ENCODE assay signal across 15 cellular contexts in genomic region chr17:78999056-78999768, GRCh38. TPM values are rescaled to one million over a fixed set of nuclear protein-coding genes. Genes with fewer than 3 reads are reported as not detected.
A peak's percentile ranks its signal among the peaks of the same experiment; 100 is the strongest.
DNase-seq lines count a peak whose midpoint lies in the region; ATAC-seq, FAIRE-seq and TF ChIP-seq lines count a peak whose summit lies in the region.
"Had no signal": no experiment of that assay in that cellular context is flagged by ENCODE, and none has a peak within 500 bp of the region (broad histone marks: within the 10 kb centered on the region; RNA-seq: fewer than 3 reads in every experiment).

No MANE protein-coding gene starts in this region.

- POLR2A ChIA-PET in HepG2 (lab: Yijun Ruan, JAX): no interaction called here

- no peak for TF ChIP-seq RAD21 in HepG2 (CRISPR knock-in tag; IDR thresholded peaks at IDR 0.05)

- H3K36me3 ChIP-seq in ascending aorta: peaks cover 28 to 38% of the 10 kb centered on the region in 2 donors
- H3K36me3 ChIP-seq in HepG2 (replicated peaks in 1 of 2; ENCODE audit: control insufficient read depth in 1 of 2, insufficient read depth in 2 of 2, low read length in 2 of 2): peaks cover 25 to 66% of the 10 kb centered on the region in 2 experiments

- 97% methylated on average over 16 of the region's 17 CpGs for WGBS in HepG2 (ENCODE audit: low lambda C conversion rate)

- no peaks in the 10 kb centered on the region for H3K9me3 Mint-ChIP-seq in stimulated activated memory B cell treated with anti-CD40 and anti-IgM and Interleukin-4, amounts not matched to agents 10 μg/mL and 1 μg/mL and 100 μg/mL, for 72 hours
- H3K9me3 Mint-ChIP-seq: activated naive CD8-positive, alpha-beta T cell treated with anti-CD3 and anti-CD28 coated beads, Interleukin-2, amount 50 U/mL, for 24 hours; central memory CD8-positive, alpha-beta T cell had no signal

- H3K9me3 ChIP-seq in ascending aorta (no peaks in the 10 kb centered on the region), HepG2 (ENCODE audit: low read length) (no peaks in the 10 kb centered on the region)

- TF ChIP-seq CTCF in ascending aorta (IDR thresholded peaks at IDR 0.05): no peak
- TF ChIP-seq CTCF in HepG2 (CRISPR knock-in tag; IDR thresholded peaks at IDR 0.05): no peak

- DNase-seq in HT-29 (ENCODE audit: low spot score) (peak; percentile 14), ascending aorta (ENCODE audit: low spot score in 2 of 2) (peak in 1 of 2 donors; percentile 49), HepG2 (ENCODE audit: low spot score) (no peak), substantia nigra (lab: John Stamatoyannopoulos, UW) (no peak), NCI-H226 (no peak)
- DNase-seq: activated naive CD8-positive, alpha-beta T cell treated with anti-CD3 and anti-CD28 coated beads, Interleukin-2, amount 50 U/mL, for 24 hours; DMS79; erythroblast; midbrain; NCI-H510A; stimulated activated CD4-positive, alpha-beta T cell treated with anti-CD3 and anti-CD28 coated beads, Interleukin-15, amount 100 ng/mL, for 24 hours had no signal

- no peak for TF ChIP-seq EP300 in HepG2 (IDR thresholded peaks at IDR 0.05; ENCODE audit: low read depth in 2 of 2, low read length in 2 of 2)
- TF ChIP-seq EP300 in HepG2 (CRISPR knock-in tag; IDR thresholded peaks at IDR 0.05; ENCODE audit: borderline replicate concordance): no peak

- H3K27ac ChIP-seq in ascending aorta: peak overlapping the region; percentile 67 to 79
- no peak overlapping the region for H3K27ac ChIP-seq in HepG2 (ENCODE audit: extremely low read length, insufficient read depth, low read length)
- peak overlapping the region; percentile 45 for H3K27ac ChIP-seq in substantia nigra (ENCODE audit: low read depth, low read length, poor library complexity, severe bottlenecking)

- CTCF ChIA-PET in HepG2 (lab: Yijun Ruan, JAX; ENCODE audit: low intra/inter-chr PET ratio, low total read pairs): no interaction called here

- ATAC-seq in HepG2: no peak
- no peak for ATAC-seq in GM21381 (IDR thresholded peaks at IDR 0.05; ENCODE audit: unreplicated experiment)
- no peak for ATAC-seq in stimulated activated memory B cell treated with anti-CD40 and anti-IgM and Interleukin-4, amounts not matched to agents 10 μg/mL and 1 μg/mL and 100 μg/mL, for 72 hours
- ATAC-seq: activated naive CD8-positive, alpha-beta T cell treated with anti-CD3 and anti-CD28 coated beads, Interleukin-2, amount 50 U/mL, for 24 hours had no signal

- no peak for FAIRE-seq in HepG2 (lab: Jason Lieb, UNC)
- FAIRE-seq: TTC549 had no signal

- in situ Hi-C loops in HepG2 (cut with HindIII; ENCODE audit: extremely low pct_ligation_motif_present, low pct_unique_long_range_greater_than_20kb): no loop called here

- H3K27ac Mint-ChIP-seq in stimulated activated memory B cell treated with anti-CD40 and anti-IgM and Interleukin-4, amounts not matched to agents 10 μg/mL and 1 μg/mL and 100 μg/mL, for 72 hours: no peak overlapping the region
- H3K27ac Mint-ChIP-seq: activated naive CD8-positive, alpha-beta T cell treated with anti-CD3 and anti-CD28 coated beads, Interleukin-2, amount 50 U/mL, for 24 hours had no signal

- H3K27me3 ChIP-seq in ascending aorta (no peaks in the 10 kb centered on the region), HepG2 (ENCODE audit: control insufficient read depth in 1 of 2, insufficient read depth in 2 of 2, low read length in 2 of 2) (no peaks in the 10 kb centered on the region)

- no peak for TF ChIP-seq POLR2A in HepG2 (IDR thresholded peaks at IDR 0.05; ENCODE audit: insufficient read depth in 1 of 2, low read depth in 2 of 2, low read length in 2 of 2)

- peaks cover 24% of the 10 kb centered on the region for H3K4me1 Mint-ChIP-seq in stimulated activated memory B cell treated with anti-CD40 and anti-IgM and Interleukin-4, amounts not matched to agents 10 μg/mL and 1 μg/mL and 100 μg/mL, for 72 hours
- H3K4me1 Mint-ChIP-seq: activated naive CD8-positive, alpha-beta T cell treated with anti-CD3 and anti-CD28 coated beads, Interleukin-2, amount 50 U/mL, for 24 hours had no signal

- no peaks in the 10 kb centered on the region for H3K27me3 Mint-ChIP-seq in stimulated activated memory B cell treated with anti-CD40 and anti-IgM and Interleukin-4, amounts not matched to agents 10 μg/mL and 1 μg/mL and 100 μg/mL, for 72 hours
- H3K27me3 Mint-ChIP-seq: activated naive CD8-positive, alpha-beta T cell treated with anti-CD3 and anti-CD28 coated beads, Interleukin-2, amount 50 U/mL, for 24 hours; central memory CD8-positive, alpha-beta T cell had no signal

- H3K9ac ChIP-seq in HepG2 (ENCODE audit: insufficient read depth, low read depth, low read length): no peak overlapping the region

- no peaks in the 10 kb centered on the region; the same call in 1 of the 2 replicates for H4K20me1 ChIP-seq in HepG2 (ENCODE audit: insufficient read depth, low read length)

- H3K4me3 ChIP-seq in ascending aorta (no peak overlapping the region), HepG2 (replicated peaks in 1 of 3; ENCODE audit: insufficient read depth in 1 of 3, low read depth in 2 of 3, low read length in 3 of 3) (no peak overlapping the region)

- H3K4me3 Mint-ChIP-seq in stimulated activated memory B cell treated with anti-CD40 and anti-IgM and Interleukin-4, amounts not matched to agents 10 μg/mL and 1 μg/mL and 100 μg/mL, for 72 hours: no peak overlapping the region
- H3K4me3 Mint-ChIP-seq: activated naive CD8-positive, alpha-beta T cell treated with anti-CD3 and anti-CD28 coated beads, Interleukin-2, amount 50 U/mL, for 24 hours; central memory CD8-positive, alpha-beta T cell had no signal

- H3K79me2 ChIP-seq in HepG2 (ENCODE audit: insufficient read depth, low read length): peaks cover 28% of the 10 kb centered on the region

- H3K36me3 Mint-ChIP-seq in stimulated activated memory B cell treated with anti-CD40 and anti-IgM and Interleukin-4, amounts not matched to agents 10 μg/mL and 1 μg/mL and 100 μg/mL, for 72 hours: peaks cover 72% of the 10 kb centered on the region

- intact Hi-C loops in ascending aorta (cut with DNase I): no loop called here
- intact Hi-C loops in HepG2 (cut with micrococcal nuclease; ENCODE audit: unreplicated experiment): no loop called here

- peaks cover 0 to 24% of the 10 kb centered on the region in 2 donors for H3K4me1 ChIP-seq in ascending aorta
- peaks cover 14% of the 10 kb centered on the region for H3K4me1 ChIP-seq in HepG2 (ENCODE audit: insufficient read depth, low read length)

- no peak overlapping the region for H2AFZ ChIP-seq in HepG2 (ENCODE audit: low read length)

- H3K4me2 ChIP-seq in HepG2 (ENCODE audit: low read depth, low read length): no peak overlapping the region

- no TSS peak for BruUV-seq in HepG2 (replicated peaks; lab: Mats Ljungman, UMichigan)

RNA-seq across cellular contexts. Expression of gene CANT1, which starts 10.4 kb away (rescaled TPM):
- total RNA-seq in HT-29 (2014; rRNA removed; shearing (Covaris generic)): 89.2 and 96.4 TPM in 2 replicates
- total RNA-seq in ascending aorta: 67.2 TPM
- total RNA-seq in HepG2 (2016; rRNA removed; fragmentation: Illumina TruSeq; extraction: Trizol): 24.9 and 34.1 TPM in 2 replicates
- total RNA-seq in HepG2 (2016; cell fraction: cytosol; rRNA removed; fragmentation: Illumina TruSeq; extraction: Trizol; ENCODE audit: low read depth): 4.7 and 7.2 TPM in 2 replicates
- 22.7 and 35.6 TPM in 2 replicates for total RNA-seq in HepG2 (2016; cell fraction: insoluble cytoplasmic fraction; rRNA removed; fragmentation: Illumina TruSeq; extraction: Trizol)
- 18.3 and 22.7 TPM in 2 replicates for total RNA-seq in HepG2 (2016; cell fraction: membrane; rRNA removed; fragmentation: Illumina TruSeq; extraction: Trizol)
- total RNA-seq in HepG2 (2016; cell fraction: nucleus; rRNA removed; fragmentation: Illumina TruSeq; extraction: Trizol): 34.4 and 36.1 TPM in 2 replicates
- polyA plus RNA-seq in HepG2 (2011; rRNA removed): 42.1 and 42.6 TPM in 2 replicates
- polyA plus RNA-seq in HepG2 (2011; cell fraction: cytosol; rRNA removed): 32.0 and 42.2 TPM in 2 replicates
- polyA plus RNA-seq in HepG2 (2011; cell fraction: nucleus; rRNA removed): 39.8 and 43.1 TPM in 2 replicates
- polyA plus RNA-seq in HepG2 (2012): 25.0 and 32.7 TPM in 2 replicates
- 5.6 TPM in 2 replicates for polyA plus RNA-seq in HepG2 (2016; cell fraction: cytosol; fragmentation: Illumina TruSeq; extraction: Trizol; ENCODE audit: low read depth)
- polyA plus RNA-seq in HepG2 (2016; cell fraction: insoluble cytoplasmic fraction; fragmentation: Illumina TruSeq; extraction: Trizol; ENCODE audit: low read depth): 23.0 and 24.4 TPM in 2 replicates
- polyA plus RNA-seq in HepG2 (2016; cell fraction: membrane; fragmentation: Illumina TruSeq; extraction: Trizol; ENCODE audit: low read depth): 13.8 and 16.2 TPM in 2 replicates
- 44.9 and 45.4 TPM in 2 replicates for polyA plus RNA-seq in HepG2 (2016; cell fraction: nucleus; fragmentation: Illumina TruSeq; extraction: Trizol; ENCODE audit: insufficient read depth, low read depth)
- polyA minus RNA-seq in HepG2 (2011; rRNA and poly(A)+ RNA removed; ENCODE audit: low replicate concordance): 46.8 and 73.3 TPM in 2 replicates
- polyA minus RNA-seq in HepG2 (2011; cell fraction: cytosol; rRNA and poly(A)+ RNA removed): 34.5 and 40.3 TPM in 2 replicates
- polyA minus RNA-seq in HepG2 (2011; cell fraction: nucleus; rRNA and poly(A)+ RNA removed): 27.8 and 31.3 TPM in 2 replicates

RNA-seq across cellular contexts. Expression of gene LGALS3BP, which starts 19.5 kb away (rescaled TPM):
- 1,319 and 1,392 TPM in 2 replicates for total RNA-seq in HT-29 (2014; rRNA removed; shearing (Covaris generic))
- total RNA-seq in ascending aorta (365 TPM), HepG2 (2016; rRNA removed; fragmentation: Illumina TruSeq; extraction: Trizol) (116 and 332 TPM in 2 replicates)
- total RNA-seq in HepG2 (2016; cell fraction: cytosol; rRNA removed; fragmentation: Illumina TruSeq; extraction: Trizol; ENCODE audit: low read depth): 62.3 and 63.4 TPM in 2 replicates
- 116 and 342 TPM in 2 replicates for total RNA-seq in HepG2 (2016; cell fraction: insoluble cytoplasmic fraction; rRNA removed; fragmentation: Illumina TruSeq; extraction: Trizol)
- 57.6 and 60.1 TPM in 2 replicates for total RNA-seq in HepG2 (2016; cell fraction: membrane; rRNA removed; fragmentation: Illumina TruSeq; extraction: Trizol)
- 311 and 384 TPM in 2 replicates for total RNA-seq in HepG2 (2016; cell fraction: nucleus; rRNA removed; fragmentation: Illumina TruSeq; extraction: Trizol)
- 137 and 185 TPM in 2 replicates for polyA plus RNA-seq in HepG2 (2011; rRNA removed)
- 89.4 and 111 TPM in 2 replicates for polyA plus RNA-seq in HepG2 (2011; cell fraction: cytosol; rRNA removed)
- polyA plus RNA-seq in HepG2 (2011; cell fraction: nucleus; rRNA removed): 667 and 704 TPM in 2 replicates
- 341 and 458 TPM in 2 replicates for polyA plus RNA-seq in HepG2 (2012)
- 36.8 and 37.2 TPM in 2 replicates for polyA plus RNA-seq in HepG2 (2016; cell fraction: cytosol; fragmentation: Illumina TruSeq; extraction: Trizol; ENCODE audit: low read depth)
- polyA plus RNA-seq in HepG2 (2016; cell fraction: insoluble cytoplasmic fraction; fragmentation: Illumina TruSeq; extraction: Trizol; ENCODE audit: low read depth): 103 and 140 TPM in 2 replicates
- 41.5 and 48.5 TPM in 2 replicates for polyA plus RNA-seq in HepG2 (2016; cell fraction: membrane; fragmentation: Illumina TruSeq; extraction: Trizol; ENCODE audit: low read depth)
- polyA plus RNA-seq in HepG2 (2016; cell fraction: nucleus; fragmentation: Illumina TruSeq; extraction: Trizol; ENCODE audit: insufficient read depth, low read depth): 669 and 711 TPM in 2 replicates
- 165 and 565 TPM in 2 replicates for polyA minus RNA-seq in HepG2 (2011; rRNA and poly(A)+ RNA removed; ENCODE audit: low replicate concordance)
- polyA minus RNA-seq in HepG2 (2011; cell fraction: cytosol; rRNA and poly(A)+ RNA removed): 316 and 377 TPM in 2 replicates
- 112 and 148 TPM in 2 replicates for polyA minus RNA-seq in HepG2 (2011; cell fraction: nucleus; rRNA and poly(A)+ RNA removed)

RNA-seq across cellular contexts. Expression of gene C1QTNF1, which starts 24.8 kb away (rescaled TPM):
- total RNA-seq in HT-29 (2014; rRNA removed; shearing (Covaris generic)): 3.6 and 7.5 TPM in 2 replicates
- total RNA-seq in ascending aorta: 435 TPM
- 0.18 and 0.36 TPM in 2 replicates for total RNA-seq in HepG2 (2016; rRNA removed; fragmentation: Illumina TruSeq; extraction: Trizol)
- 0.30 TPM in 1 of 2 replicates, not detected in the other for total RNA-seq in HepG2 (2016; cell fraction: cytosol; rRNA removed; fragmentation: Illumina TruSeq; extraction: Trizol; ENCODE audit: low read depth)
- total RNA-seq in HepG2 (2016; cell fraction: insoluble cytoplasmic fraction; rRNA removed; fragmentation: Illumina TruSeq; extraction: Trizol): 0.10 and 0.58 TPM in 2 replicates
- total RNA-seq in HepG2 (2016; cell fraction: membrane; rRNA removed; fragmentation: Illumina TruSeq; extraction: Trizol): 0.06 and 0.31 TPM in 2 replicates
- total RNA-seq in HepG2 (2016; cell fraction: nucleus; rRNA removed; fragmentation: Illumina TruSeq; extraction: Trizol): 0.56 and 0.90 TPM in 2 replicates
- 0.86 and 2.1 TPM in 2 replicates for polyA plus RNA-seq in HepG2 (2011; rRNA removed)
- polyA plus RNA-seq in HepG2 (2011; cell fraction: cytosol; rRNA removed): 0.94 and 1.2 TPM in 2 replicates
- polyA plus RNA-seq in HepG2 (2011; cell fraction: nucleus; rRNA removed): 1.4 TPM in 2 replicates
- polyA plus RNA-seq in HepG2 (2012): 1.0 and 1.5 TPM in 2 replicates
- polyA plus RNA-seq in HepG2 (2016; cell fraction: cytosol; fragmentation: Illumina TruSeq; extraction: Trizol; ENCODE audit: low read depth): 0.08 TPM in 1 of 2 replicates, not detected in the other
- 0.12 and 0.25 TPM in 2 replicates for polyA plus RNA-seq in HepG2 (2016; cell fraction: insoluble cytoplasmic fraction; fragmentation: Illumina TruSeq; extraction: Trizol; ENCODE audit: low read depth)
- polyA plus RNA-seq in HepG2 (2016; cell fraction: membrane; fragmentation: Illumina TruSeq; extraction: Trizol; ENCODE audit: low read depth): 0.09 and 0.17 TPM in 2 replicates
- polyA plus RNA-seq in HepG2 (2016; cell fraction: nucleus; fragmentation: Illumina TruSeq; extraction: Trizol; ENCODE audit: insufficient read depth, low read depth): 0.45 and 0.55 TPM in 2 replicates
- 2.2 TPM in 1 of 2 replicates, not detected in the other for polyA minus RNA-seq in HepG2 (2011; rRNA and poly(A)+ RNA removed; ENCODE audit: low replicate concordance)
- 0.59 and 0.70 TPM in 2 replicates for polyA minus RNA-seq in HepG2 (2011; cell fraction: cytosol; rRNA and poly(A)+ RNA removed)
- 1.6 and 2.2 TPM in 2 replicates for polyA minus RNA-seq in HepG2 (2011; cell fraction: nucleus; rRNA and poly(A)+ RNA removed)

Comparison
In these comparisons a context has a peak if more than half of its experiments do, and no peak if none do; other contexts are left out.
1. RNA of gene C1QTNF1, which starts 24.8 kb away (total RNA-seq): 435 TPM in ascending aorta (single experiment); 3.6 to 7.5 TPM in HT-29 and 0.06 to 0.90 TPM in HepG2; every median in the first group is over 10 times any median in the second.